In genomic region chr10:110834622-110835219, GRCh38 we compare ENCODE assay signal across 8 cellular contexts. TPM values are rescaled to one million over a fixed set of nuclear protein-coding genes. Genes with fewer than 3 reads are reported as not detected.
A peak's percentile ranks its signal among the peaks of the same experiment; 100 is the strongest.
DNase-seq lines count a peak whose midpoint lies in the region; ATAC-seq, FAIRE-seq and TF ChIP-seq lines count a peak whose summit lies in the region.

No MANE protein-coding gene starts in this region.

- no peaks in the 10 kb centered on the region for H3K9me3 ChIP-seq in HepG2 (ENCODE audit: low read length)

- intact Hi-C loops in Right ventricle myocardium inferior (cut with DNase I): no loop called here
- intact Hi-C loops in cardiac septum (cut with DNase I): no loop called here
- intact Hi-C loops in HepG2 (cut with micrococcal nuclease; ENCODE audit: unreplicated experiment): loop anchor here (5.0 kb wide), 1 partner anchor 38 kb away; the partner anchor contains the start of gene PDCD4

- TF ChIP-seq EP300 in HepG2 (IDR thresholded peaks at IDR 0.05; ENCODE audit: low read depth in 2 of 2, low read length in 2 of 2): no peak
- no peak for TF ChIP-seq EP300 in HepG2 (CRISPR knock-in tag; IDR thresholded peaks at IDR 0.05; ENCODE audit: borderline replicate concordance)

- peak overlapping the region; percentile 75 for H3K4me2 ChIP-seq in HepG2 (ENCODE audit: low read depth, low read length)

- 23% methylated on average over 6 of the region's 6 CpGs for WGBS in HepG2 (ENCODE audit: low lambda C conversion rate)

- TF ChIP-seq CTCF in HepG2 (CRISPR knock-in tag; IDR thresholded peaks at IDR 0.05): no peak

- no peak overlapping the region for H3K4me3 Mint-ChIP-seq in activated naive CD8-positive, alpha-beta T cell treated with anti-CD3 and anti-CD28 coated beads, Interleukin-2, amount 10 ng/mL, durations not matched to agents 7 days and 5 days

- 0 out of 2 replicates have a peak overlapping the region, but pooled peaks have one; percentile 52 for H3K9ac ChIP-seq in HepG2 (ENCODE audit: insufficient read depth, low read depth, low read length)

- DNase-seq in Right ventricle myocardium inferior (ENCODE audit: missing footprints): peak; percentile 74
- DNase-seq in cardiac septum (ENCODE audit: low spot score): no peak
- no peak for DNase-seq in activated naive CD8-positive, alpha-beta T cell treated with anti-CD3 and anti-CD28 coated beads, Interleukin-2, amount 10 ng/mL, durations not matched to agents 7 days and 5 days
- peak; percentile 50 for DNase-seq in HepG2 (ENCODE audit: low spot score)
- no peak for DNase-seq in caudate nucleus (lab: John Stamatoyannopoulos, UW)
- no peak for DNase-seq in mesenteric fat pad (ENCODE audit: low spot score)

- peaks cover 17% of the 10 kb centered on the region for H3K4me1 Mint-ChIP-seq in activated naive CD8-positive, alpha-beta T cell treated with anti-CD3 and anti-CD28 coated beads, Interleukin-2, amount 10 ng/mL, durations not matched to agents 7 days and 5 days

- no peaks in the 10 kb centered on the region for H3K9me3 Mint-ChIP-seq in activated naive CD8-positive, alpha-beta T cell treated with anti-CD3 and anti-CD28 coated beads, Interleukin-2, amount 10 ng/mL, durations not matched to agents 7 days and 5 days

- FAIRE-seq in HepG2 (lab: Jason Lieb, UNC): no peak

- peak overlapping the region; percentile 34 for H3K27ac ChIP-seq in HepG2 (ENCODE audit: extremely low read length, insufficient read depth, low read length)
- H3K27ac ChIP-seq in caudate nucleus (ENCODE audit: low read depth, low read length): no peak overlapping the region

- H3K4me3 ChIP-seq in HepG2 (replicated peaks in 1 of 3; ENCODE audit: insufficient read depth in 1 of 3, low read depth in 2 of 3, low read length in 3 of 3): peak overlapping the region in 1 of 3 experiments; percentile 62; a peak in 2 of 6 replicates

- TF ChIP-seq POLR2A in HepG2 (IDR thresholded peaks at IDR 0.05; ENCODE audit: insufficient read depth in 1 of 2, low read depth in 2 of 2, low read length in 2 of 2): no peak

- no TSS peak for BruUV-seq in HepG2 (replicated peaks; lab: Mats Ljungman, UMichigan)

- H3K27me3 Mint-ChIP-seq in activated naive CD8-positive, alpha-beta T cell treated with anti-CD3 and anti-CD28 coated beads, Interleukin-2, amount 10 ng/mL, durations not matched to agents 7 days and 5 days: no peaks in the 10 kb centered on the region

- no peaks in the 10 kb centered on the region for H3K79me2 ChIP-seq in HepG2 (ENCODE audit: insufficient read depth, low read length)

- H3K4me1 ChIP-seq in HepG2 (ENCODE audit: insufficient read depth, low read length): peaks cover 89% of the 10 kb centered on the region

- ATAC-seq in Right ventricle myocardium inferior: peak; percentile 79
- peak; percentile 84 for ATAC-seq in activated naive CD8-positive, alpha-beta T cell treated with anti-CD3 and anti-CD28 coated beads, Interleukin-2, amount 10 ng/mL, durations not matched to agents 7 days and 5 days (ENCODE audit: low read depth)
- ATAC-seq in HepG2: peak; percentile 26
- no peak for ATAC-seq in HG02623 (IDR thresholded peaks at IDR 0.05; ENCODE audit: unreplicated experiment)
- ATAC-seq in GM21367 (IDR thresholded peaks at IDR 0.05; ENCODE audit: unreplicated experiment): no peak

- H3K36me3 Mint-ChIP-seq in activated naive CD8-positive, alpha-beta T cell treated with anti-CD3 and anti-CD28 coated beads, Interleukin-2, amount 10 ng/mL, durations not matched to agents 7 days and 5 days: no peaks in the 10 kb centered on the region

- H3K27me3 ChIP-seq in HepG2 (ENCODE audit: control insufficient read depth in 1 of 2, insufficient read depth in 2 of 2, low read length in 2 of 2): no peaks in the 10 kb centered on the region; a peak in 2 of 5 replicates

- H3K27ac Mint-ChIP-seq in activated naive CD8-positive, alpha-beta T cell treated with anti-CD3 and anti-CD28 coated beads, Interleukin-2, amount 10 ng/mL, durations not matched to agents 7 days and 5 days: peak overlapping the region; percentile 90

- CTCF ChIA-PET in HepG2 (lab: Yijun Ruan, JAX; ENCODE audit: low intra/inter-chr PET ratio, low total read pairs): no interaction called here

- H3K36me3 ChIP-seq in HepG2 (replicated peaks in 1 of 2; ENCODE audit: control insufficient read depth in 1 of 2, insufficient read depth in 2 of 2, low read length in 2 of 2): no peaks in the 10 kb centered on the region

- H2AFZ ChIP-seq in HepG2 (ENCODE audit: low read length): no peak overlapping the region

- POLR2A ChIA-PET in activated naive CD8-positive, alpha-beta T cell treated with anti-CD3 and anti-CD28 coated beads, Interleukin-2, amount 10 ng/mL, durations not matched to agents 7 days and 5 days (lab: Charles Lee): interaction anchor here (0.6 to 1.8 kb wide), 4 partner anchors 32 to 51 kb away, joined by 3 to 7 read pairs (median 6); partner anchors contain the start of gene PDCD4
- POLR2A ChIA-PET in HepG2 (lab: Yijun Ruan, JAX): interaction anchor here (0.7 to 2.5 kb wide), 5 partner anchors 9 to 38 kb away, joined by 3 to 7 read pairs (median 6); partner anchors contain the start of gene PDCD4

- H4K20me1 ChIP-seq in HepG2 (ENCODE audit: insufficient read depth, low read length): no peaks in the 10 kb centered on the region

- TF ChIP-seq RAD21 in HepG2 (CRISPR knock-in tag; IDR thresholded peaks at IDR 0.05): no peak

- in situ Hi-C loops in HepG2 (cut with HindIII; ENCODE audit: extremely low pct_ligation_motif_present, low pct_unique_long_range_greater_than_20kb): no loop called here

TF ChIP-seq in HepG2, 621 proteins besides CTCF, POLR2A, EP300 and RAD21 (continues in another document):
- TF ChIP-seq, protein P1, sequence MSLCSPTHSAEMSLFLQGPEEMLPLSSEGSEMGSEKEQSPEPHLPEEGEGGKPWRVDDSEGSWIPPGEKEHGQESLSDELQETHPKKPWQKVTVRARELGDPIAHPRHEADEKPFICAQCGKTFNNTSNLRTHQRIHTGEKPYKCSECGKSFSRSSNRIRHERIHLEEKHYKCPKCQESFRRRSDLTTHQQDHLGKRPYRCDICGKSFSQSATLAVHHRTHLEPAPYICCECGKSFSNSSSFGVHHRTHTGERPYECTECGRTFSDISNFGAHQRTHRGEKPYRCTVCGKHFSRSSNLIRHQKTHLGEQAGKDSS (CRISPR knock-in tag; IDR thresholded peaks at IDR 0.05; ENCODE audit: borderline replicate concordance, low read depth): peak; percentile 94
- TF ChIP-seq GTF2F1 (IDR thresholded peaks at IDR 0.05; ENCODE audit: low read length): no peak
- TF ChIP-seq ZMYM3 (CRISPR knock-in tag; IDR thresholded peaks at IDR 0.05): peak; percentile 18; the same call in 1 of the 2 replicates
- no peak for TF ChIP-seq ZNF530 (CRISPR knock-in tag; IDR thresholded peaks at IDR 0.05; ENCODE audit: low read depth)
- TF ChIP-seq TRAFD1 (CRISPR knock-in tag; IDR thresholded peaks at IDR 0.05; ENCODE audit: borderline replicate concordance): no peak
- peak; percentile 18; the same call in 1 of the 2 replicates for TF ChIP-seq SIX4 (CRISPR knock-in tag; IDR thresholded peaks at IDR 0.05)
- peak; percentile 26; the same call in 1 of the 2 replicates for TF ChIP-seq ZMYM4 (CRISPR knock-in tag; IDR thresholded peaks at IDR 0.05)
- TF ChIP-seq ZKSCAN8 (CRISPR knock-in tag; IDR thresholded peaks at IDR 0.05; ENCODE audit: borderline replicate concordance): no peak
- no peak for TF ChIP-seq ZNF740 (CRISPR knock-in tag; IDR thresholded peaks at IDR 0.05)

RNA-seq across cellular contexts. Expression of gene PDCD4, which starts 37.0 kb away (rescaled TPM):
- total RNA-seq in Right ventricle myocardium inferior (71.6 TPM), cardiac septum (42.0 TPM), HepG2 (2016; rRNA removed; fragmentation: Illumina TruSeq; extraction: Trizol) (56.2 and 92.8 TPM in 2 replicates), mesenteric fat pad (146 TPM)
- 100 to 1,000 TPM; 236 to 237 TPM for total RNA-seq in activated naive CD8-positive, alpha-beta T cell treated with anti-CD3 and anti-CD28 coated beads, Interleukin-2, amount 10 ng/mL, durations not matched to agents 7 days and 5 days
- 16.2 and 22.3 TPM in 2 replicates for total RNA-seq in HepG2 (2016; cell fraction: cytosol; rRNA removed; fragmentation: Illumina TruSeq; extraction: Trizol; ENCODE audit: low read depth)
- total RNA-seq in HepG2 (2016; cell fraction: insoluble cytoplasmic fraction; rRNA removed; fragmentation: Illumina TruSeq; extraction: Trizol): 63.2 and 84.9 TPM in 2 replicates
- total RNA-seq in HepG2 (2016; cell fraction: membrane; rRNA removed; fragmentation: Illumina TruSeq; extraction: Trizol): 12.3 and 13.7 TPM in 2 replicates
- 30.6 and 42.1 TPM in 2 replicates for total RNA-seq in HepG2 (2016; cell fraction: nucleus; rRNA removed; fragmentation: Illumina TruSeq; extraction: Trizol)
- 22.4 and 22.8 TPM in 2 replicates for polyA plus RNA-seq in HepG2 (2011; rRNA removed)
- polyA plus RNA-seq in HepG2 (2011; cell fraction: cytosol; rRNA removed): 7.6 and 12.9 TPM in 2 replicates
- polyA plus RNA-seq in HepG2 (2011; cell fraction: nucleus; rRNA removed): 8.4 and 13.8 TPM in 2 replicates
- 50.1 and 77.6 TPM in 2 replicates for polyA plus RNA-seq in HepG2 (2012)
- polyA plus RNA-seq in HepG2 (2016; cell fraction: cytosol; fragmentation: Illumina TruSeq; extraction: Trizol; ENCODE audit: low read depth): 2.7 and 4.0 TPM in 2 replicates
- polyA plus RNA-seq in HepG2 (2016; cell fraction: insoluble cytoplasmic fraction; fragmentation: Illumina TruSeq; extraction: Trizol; ENCODE audit: low read depth): 112 and 113 TPM in 2 replicates
- 9.3 and 9.7 TPM in 2 replicates for polyA plus RNA-seq in HepG2 (2016; cell fraction: membrane; fragmentation: Illumina TruSeq; extraction: Trizol; ENCODE audit: low read depth)
- polyA plus RNA-seq in HepG2 (2016; cell fraction: nucleus; fragmentation: Illumina TruSeq; extraction: Trizol; ENCODE audit: insufficient read depth, low read depth): 58.0 and 60.5 TPM in 2 replicates
- 3.8 and 12.7 TPM in 2 replicates for polyA minus RNA-seq in HepG2 (2011; rRNA and poly(A)+ RNA removed; ENCODE audit: low replicate concordance)
- polyA minus RNA-seq in HepG2 (2011; cell fraction: cytosol; rRNA and poly(A)+ RNA removed): 19.9 and 36.2 TPM in 2 replicates
- polyA minus RNA-seq in HepG2 (2011; cell fraction: nucleus; rRNA and poly(A)+ RNA removed): 50.6 and 51.0 TPM in 2 replicates

Comparison
In these comparisons a context has a peak if more than half of its experiments do, and no peak if none do; other contexts are left out.
1. DNase-seq: peak in Right ventricle myocardium inferior (single experiment) and HepG2 (single experiment); none in cardiac septum (single experiment), activated naive CD8-positive, alpha-beta T cell treated with anti-CD3 and anti-CD28 coated beads, Interleukin-2, amount 10 ng/mL, durations not matched to agents 7 days and 5 days (single experiment), caudate nucleus (0 of 61) and mesenteric fat pad (single experiment).
2. ATAC-seq: peak in Right ventricle myocardium inferior (single experiment), activated naive CD8-positive, alpha-beta T cell treated with anti-CD3 and anti-CD28 coated beads, Interleukin-2, amount 10 ng/mL, durations not matched to agents 7 days and 5 days (single experiment) and HepG2 (single experiment); none in HG02623 (single experiment) and GM21367 (single experiment).